ENCODE assay signal across 8 cellular contexts in the genomic region with DNA sequence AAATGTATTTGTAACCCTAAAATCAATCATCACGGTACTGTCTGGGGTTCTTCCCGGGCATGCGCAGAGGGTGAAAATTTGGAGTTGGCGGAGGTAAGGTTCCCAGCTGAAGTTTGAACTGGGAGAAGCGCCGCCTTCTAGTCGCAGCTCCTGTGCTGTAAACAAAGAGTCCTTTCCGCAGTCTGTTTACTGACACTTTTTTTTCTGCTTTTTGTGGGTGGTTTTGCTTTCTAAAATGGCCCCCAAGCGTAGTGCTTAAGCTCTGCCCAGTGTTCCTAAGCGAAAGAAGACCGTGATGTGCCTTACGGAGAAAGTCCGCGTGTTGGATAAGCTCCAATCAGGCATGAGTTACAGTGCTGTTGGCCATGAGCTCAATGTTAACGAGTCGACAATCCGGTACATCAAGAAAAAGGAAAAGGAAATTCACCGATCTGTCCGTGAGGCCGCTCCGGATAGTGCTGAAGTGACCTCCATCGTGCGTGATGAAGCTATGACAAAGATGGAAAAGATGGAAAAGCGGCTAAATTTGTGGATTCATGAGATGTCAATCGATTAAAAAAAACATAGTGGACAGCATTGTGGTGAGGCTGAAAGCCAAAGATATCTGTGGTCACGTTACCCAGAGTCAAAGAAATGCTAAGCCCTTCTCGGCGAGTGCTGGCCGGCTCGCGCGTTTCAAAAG. TPM values are rescaled to one million over a fixed set of nuclear protein-coding genes. Genes with fewer than 3 reads are reported as not detected.
DNase-seq lines count a peak whose midpoint lies in the region; ATAC-seq and TF ChIP-seq lines count a peak whose summit lies in the region.

No MANE protein-coding gene starts in this region.

- no peaks in the 10 kb centered on the region for H3F3A ChIP-seq in smooth muscle cell (ENCODE audit: low read depth)

- H3K9me3 ChIP-seq in KOPT-K1 (ENCODE audit: insufficient read depth, low read length, poor library complexity, severe bottlenecking) (no peaks in the 10 kb centered on the region), smooth muscle cell (replicated peaks; ENCODE audit: low read depth) (no peaks in the 10 kb centered on the region)

- peaks cover 44% of the 10 kb centered on the region for H3K79me2 ChIP-seq in smooth muscle cell (ENCODE audit: low read depth)

- peak overlapping the region; percentile 92 for H2AFZ ChIP-seq in smooth muscle cell (ENCODE audit: low read depth)

- no peaks in the 10 kb centered on the region for H3K9me3 Mint-ChIP-seq in activated T-cell treated with anti-CD3 and anti-CD28 coated beads, Interleukin-2, amount 50 U/mL, for 4 hours

- POLR2A ChIA-PET in RWPE1 (lab: Yijun Ruan, JAX; ENCODE audit: low non-redundant PET) = interaction anchor here (0.6 kb wide), 1 partner anchor 16 kb away, joined by 3 read pairs; no protein-coding TSS in a partner anchor

- H3K4me3 ChIP-seq in cardiac fibroblast (replicated peaks in 1 of 2; ENCODE audit: low read depth in 2 of 2, low read length in 2 of 2) (peak overlapping the region; percentile 92 to 93), smooth muscle cell (peak overlapping the region; percentile 81)

- peaks cover 33% of the 10 kb centered on the region for H4K20me1 ChIP-seq in smooth muscle cell (ENCODE audit: low read depth)

- peaks cover 30% of the 10 kb centered on the region for H3K4me1 Mint-ChIP-seq in activated T-cell treated with anti-CD3 and anti-CD28 coated beads, Interleukin-2, amount 50 U/mL, for 4 hours (ENCODE audit: low read depth)

- peak overlapping the region; percentile 90 for H3K4me2 ChIP-seq in smooth muscle cell

- H3K27me3 ChIP-seq in smooth muscle cell (ENCODE audit: low read depth) = no peaks in the 10 kb centered on the region

- TF ChIP-seq CTCF in RWPE1 (conservative IDR thresholded peaks at IDR 0.05; ENCODE audit: low read depth) = no peak
- no peak for TF ChIP-seq CTCF in cardiac fibroblast (IDR thresholded peaks at IDR 0.05; ENCODE audit: low read depth, low read length)
- TF ChIP-seq CTCF in smooth muscle cell (IDR thresholded peaks at IDR 0.05; ENCODE audit: borderline replicate concordance, insufficient read depth, poor library complexity, severe bottlenecking) = no peak

- H3K27ac ChIP-seq in KOPT-K1 (ENCODE audit: low read depth, low read length, poor library complexity, severe bottlenecking) (peak overlapping the region; percentile 64), RWPE1 (peak overlapping the region; percentile 88), smooth muscle cell (ENCODE audit: low read depth) (peak overlapping the region; percentile 97)

- WGBS in smooth muscle cell (ENCODE audit: low lambda C conversion rate) = under 1% methylated on average over 32 of the region's 32 CpGs

- no peaks in the 10 kb centered on the region for H3K36me3 ChIP-seq in KOPT-K1 (ENCODE audit: insufficient read depth, low read length)
- no peaks in the 10 kb centered on the region for H3K36me3 ChIP-seq in smooth muscle cell (ENCODE audit: low read depth)

- H3K27me3 Mint-ChIP-seq in activated T-cell treated with anti-CD3 and anti-CD28 coated beads, Interleukin-2, amount 50 U/mL, for 4 hours (ENCODE audit: low read depth) = no peaks in the 10 kb centered on the region

- peak; percentile 68 to 73 for ATAC-seq in activated T-cell treated with anti-CD3 and anti-CD28 coated beads, Interleukin-2, amount 50 U/mL, for 4 hours

- DNase-seq in activated T-cell treated with anti-CD3 and anti-CD28 coated beads, Interleukin-2, amount 50 U/mL, for 4 hours = no peak
- no peak for DNase-seq in activated T-cell treated with anti-CD3 and anti-CD28 coated beads, Interleukin-2, amount 50 U/mL, for 1 hour
- DNase-seq in H4 (ENCODE audit: low spot score) (peak; percentile 70), RWPE1 (ENCODE audit: low spot score) (peak; percentile 68), cardiac fibroblast (ENCODE audit: low read depth in 2 of 2) (peak; percentile 96 to 97), iris pigment epithelial cell (ENCODE audit: low read depth) (peak; percentile 98), smooth muscle cell (lab: John Stamatoyannopoulos, UW; ENCODE audit: unreplicated experiment) (peak; percentile 56)

- CTCF ChIA-PET in RWPE1 (lab: Yijun Ruan, JAX) = interaction anchor here (0.7 to 0.9 kb wide), 2 partner anchors 23 to 31 kb away, joined by 3 to 8 read pairs; no protein-coding TSS in a partner anchor

- peaks cover 7% of the 10 kb centered on the region for H3K36me3 Mint-ChIP-seq in activated T-cell treated with anti-CD3 and anti-CD28 coated beads, Interleukin-2, amount 50 U/mL, for 4 hours (ENCODE audit: insufficient read depth)

- H3K4me3 Mint-ChIP-seq in activated T-cell treated with anti-CD3 and anti-CD28 coated beads, Interleukin-2, amount 50 U/mL, for 4 hours = peak overlapping the region; percentile 90

- H3K4me1 ChIP-seq in smooth muscle cell (ENCODE audit: low read depth) = peaks cover 6% of the 10 kb centered on the region

- H3K9ac ChIP-seq in smooth muscle cell (ENCODE audit: low read depth) = peak overlapping the region; percentile 98

RNA-seq across cellular contexts. Expression of gene CFDP1, which starts 0.6 kb away (rescaled TPM):
- total RNA-seq in activated T-cell treated with anti-CD3 and anti-CD28 coated beads, Interleukin-2, amount 50 U/mL, for 4 hours = 10 to 100 TPM; 28.3 to 33.2 (median 28.6) TPM
- 53.3 and 65.4 TPM in 2 replicates for total RNA-seq in H4 (2014; rRNA removed; shearing (Covaris generic))
- 59.0 and 87.3 TPM in 2 replicates for total RNA-seq in smooth muscle cell
- 81.5 and 91.0 TPM in 2 replicates for polyA plus RNA-seq in smooth muscle cell

RNA-seq across cellular contexts. Expression of gene TMEM170A, which starts 30.6 kb away (rescaled TPM):
- 10 to 100 TPM; 45.3 to 49.1 (median 45.9) TPM for total RNA-seq in activated T-cell treated with anti-CD3 and anti-CD28 coated beads, Interleukin-2, amount 50 U/mL, for 4 hours
- 19.2 and 24.1 TPM in 2 replicates for total RNA-seq in H4 (2014; rRNA removed; shearing (Covaris generic))
- total RNA-seq in smooth muscle cell = 12.9 and 25.4 TPM in 2 replicates
- 10.0 and 17.9 TPM in 2 replicates for polyA plus RNA-seq in smooth muscle cell

Comparison
In these comparisons a context has a peak if more than half of its experiments do, and no peak if none do; other contexts are left out.
1. DNase-seq: peak in H4 (single experiment), RWPE1 (single experiment), cardiac fibroblast (2 of 2), iris pigment epithelial cell (single experiment) and smooth muscle cell (single experiment); none in activated T-cell treated with anti-CD3 and anti-CD28 coated beads, Interleukin-2, amount 50 U/mL, for 4 hours (single experiment) and activated T-cell treated with anti-CD3 and anti-CD28 coated beads, Interleukin-2, amount 50 U/mL, for 1 hour (single experiment).
2. Peak in every context shown above with its lines, with median percentiles within 50 percentile points of each other: H3K27ac ChIP-seq.